Comparison of ENCODE assay signal across 8 cellular contexts in the genomic region with DNA sequence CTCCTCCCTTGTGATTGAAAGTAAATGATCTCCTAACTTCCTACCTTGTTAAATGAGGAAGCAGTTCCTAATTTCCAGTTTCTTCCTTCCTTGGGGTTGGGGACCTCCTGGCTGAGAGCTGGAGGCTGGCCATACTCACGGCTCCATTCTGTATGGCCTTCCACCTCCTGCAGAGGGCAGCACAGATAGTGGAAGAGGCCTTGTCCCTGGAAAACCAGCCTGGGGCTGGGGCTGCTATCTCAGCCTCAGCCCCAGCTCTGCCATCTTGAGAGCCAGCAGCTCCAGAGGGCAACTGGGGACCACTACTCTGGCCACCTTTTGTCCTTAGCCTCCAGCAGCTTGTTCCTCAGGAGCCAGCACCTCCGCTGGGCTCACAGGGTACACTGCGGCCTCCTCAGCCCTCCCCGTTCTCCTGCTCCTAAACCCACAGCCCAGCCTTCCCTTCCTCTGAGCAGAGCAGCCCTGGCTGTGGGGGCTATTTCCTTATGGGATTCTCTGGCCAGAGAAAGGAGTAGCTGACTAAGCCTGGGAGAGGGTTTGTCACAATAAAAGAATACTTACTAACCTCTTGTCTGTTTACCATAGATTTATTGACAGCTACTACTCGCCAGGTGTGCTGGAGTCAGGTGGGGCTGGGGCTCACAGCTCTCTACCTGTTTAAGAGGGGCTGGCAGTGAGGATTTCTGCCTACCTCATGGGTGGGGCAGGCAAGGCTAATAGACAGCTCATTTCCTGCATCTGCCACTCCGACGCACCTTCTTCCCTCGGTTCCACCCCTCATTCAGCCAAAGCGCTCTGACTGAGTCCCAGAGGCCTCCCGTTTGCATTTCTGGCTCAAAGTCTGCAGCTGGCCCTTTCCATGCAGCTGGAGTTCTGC. TPM values are rescaled to one million over a fixed set of nuclear protein-coding genes. Genes with fewer than 3 reads are reported as not detected.
DNase-seq lines count a peak whose midpoint lies in the region; ATAC-seq and TF ChIP-seq lines count a peak whose summit lies in the region.

No MANE protein-coding gene starts in this region.

- ATAC-seq in GM23338: peak; percentile 97
- peak; percentile 89 to 96 (median 94) for ATAC-seq in right lobe of liver
- no peak for ATAC-seq in HG03280 (IDR thresholded peaks at IDR 0.05; ENCODE audit: unreplicated experiment)

- H3K27ac Mint-ChIP-seq in GM23338: no peak overlapping the region

- H3K27me3 Mint-ChIP-seq in GM23338 (ENCODE audit: insufficient read depth, low read depth, poor library complexity): peaks cover 9% of the 10 kb centered on the region

- intact Hi-C loops in colonic mucosa (cut with DNase I) (no loop called here), right lobe of liver (cut with DNase I) (loop anchor here in 1 of 2 donors (10.0 kb wide), 1 partner anchor 149 kb away; a partner anchor contains a TSS)

- H3K4me1 ChIP-seq in GM23338 (ENCODE audit: insufficient read depth) (peaks cover 4% of the 10 kb centered on the region; the same call in 1 of the 2 replicates), colonic mucosa (peaks cover 12% of the 10 kb centered on the region), right lobe of liver (peaks cover 0 to under 1% (median 0%) of the 10 kb centered on the region in 4 donors)

- H3K9me2 ChIP-seq in GM23338 (ENCODE audit: insufficient read depth): no peaks in the 10 kb centered on the region

- H2AFZ ChIP-seq in GM23338: no peak overlapping the region

- peaks cover 4% of the 10 kb centered on the region for H3K4me1 Mint-ChIP-seq in GM23338

- no peaks in the 10 kb centered on the region for H3K9me3 Mint-ChIP-seq in GM23338

- H3K36me3 Mint-ChIP-seq in GM23338 (ENCODE audit: low read depth): peaks cover 24% of the 10 kb centered on the region

- H3F3A ChIP-seq in GM23338 (replicated peaks; ENCODE audit: low read depth): no peaks in the 10 kb centered on the region

- TF ChIP-seq CTCF in GM23338 (conservative IDR thresholded peaks at IDR 0.05; ENCODE audit: low read depth in 2 of 2): peak; percentile 83 to 92
- TF ChIP-seq CTCF in colonic mucosa (IDR thresholded peaks at IDR 0.05): peak; percentile 72
- peak; percentile 73 to 87 (median 84) for TF ChIP-seq CTCF in right lobe of liver (IDR thresholded peaks at IDR 0.05)

- WGBS in right lobe of liver (ENCODE audit: insufficient coverage, low coverage, low lambda C conversion rate, missing lambda C conversion rate): 65% methylated on average over 6 of the region's 10 CpGs

- H3K9me3 ChIP-seq in colonic mucosa (no peaks in the 10 kb centered on the region), right lobe of liver (no peaks in the 10 kb centered on the region)

- peak; percentile 85 for DNase-seq in AG20443 (ENCODE audit: low spot score)
- DNase-seq in GM23338 (ENCODE audit: low spot score): peak; percentile 90
- peak; percentile 43 for DNase-seq in NCI-H345 (lab: John Stamatoyannopoulos, UW)
- peak; percentile 35 for DNase-seq in activated CD4-positive, alpha-beta T cell treated with anti-CD3 and anti-CD28 coated beads for 1 hour
- DNase-seq in colonic mucosa: peak; percentile 83
- peak in 2 of 3 donors; percentile 67 to 69 for DNase-seq in right lobe of liver
- peak; percentile 38 for DNase-seq in stimulated activated CD8-positive, alpha-beta memory T cell treated with anti-CD3 and anti-CD28 coated beads, Interleukin-15, amount 100 ng/mL, for 1 hour (ENCODE audit: low read depth)

- peaks cover 6% of the 10 kb centered on the region; the same call in 1 of the 2 replicates for H3K79me2 ChIP-seq in GM23338 (replicated peaks; ENCODE audit: insufficient read depth)

- H4K20me1 ChIP-seq in GM23338 (replicated peaks; ENCODE audit: insufficient read depth): no peaks in the 10 kb centered on the region

- peak overlapping the region; percentile 49 to 67 for H3K9ac ChIP-seq in colonic mucosa (ENCODE audit: low read depth in 2 of 2, low read length in 2 of 2)

- H3K4me3 ChIP-seq in GM23338 (no peak overlapping the region), colonic mucosa (no peak overlapping the region), right lobe of liver (no peak overlapping the region)

- H3K27me3 ChIP-seq in GM23338 (ENCODE audit: insufficient read depth) (no peaks in the 10 kb centered on the region), colonic mucosa (no peaks in the 10 kb centered on the region), right lobe of liver (no peaks in the 10 kb centered on the region)

- H3K4me3 Mint-ChIP-seq in GM23338: no peak overlapping the region

- H3K36me3 ChIP-seq in GM23338 (ENCODE audit: insufficient read depth) (no peaks in the 10 kb centered on the region), colonic mucosa (no peaks in the 10 kb centered on the region), right lobe of liver (peaks cover 0 to 6% (median 0%) of the 10 kb centered on the region in 4 donors)

- TF ChIP-seq POLR2A in right lobe of liver (IDR thresholded peaks at IDR 0.05): no peak

- no peak overlapping the region for H3K4me2 ChIP-seq in GM23338

- H3K27ac ChIP-seq in GM23338 (ENCODE audit: low read depth) (peak overlapping the region; percentile 53; the same call in 1 of the 2 replicates), colonic mucosa (peak overlapping the region; percentile 74), right lobe of liver (peak overlapping the region in 1 of 3 donors; percentile 9)

TF ChIP-seq in GM23338, 12 proteins besides CTCF, POLR2A, EP300 and RAD21:
- TF ChIP-seq ZNF331 (CRISPR knock-in tag; IDR thresholded peaks at IDR 0.05; ENCODE audit: low read depth) (no peak), EZH2 (IDR thresholded peaks at IDR 0.05; ENCODE audit: low read depth, unreplicated experiment) (no peak), NANOG (IDR thresholded peaks at IDR 0.05; ENCODE audit: borderline replicate concordance) (no peak), EZH2phosphoT487 (IDR thresholded peaks at IDR 0.05; ENCODE audit: unreplicated experiment) (no peak), ZNF114 (CRISPR knock-in tag; IDR thresholded peaks at IDR 0.05) (no peak)
- TF ChIP-seq, protein P1, sequence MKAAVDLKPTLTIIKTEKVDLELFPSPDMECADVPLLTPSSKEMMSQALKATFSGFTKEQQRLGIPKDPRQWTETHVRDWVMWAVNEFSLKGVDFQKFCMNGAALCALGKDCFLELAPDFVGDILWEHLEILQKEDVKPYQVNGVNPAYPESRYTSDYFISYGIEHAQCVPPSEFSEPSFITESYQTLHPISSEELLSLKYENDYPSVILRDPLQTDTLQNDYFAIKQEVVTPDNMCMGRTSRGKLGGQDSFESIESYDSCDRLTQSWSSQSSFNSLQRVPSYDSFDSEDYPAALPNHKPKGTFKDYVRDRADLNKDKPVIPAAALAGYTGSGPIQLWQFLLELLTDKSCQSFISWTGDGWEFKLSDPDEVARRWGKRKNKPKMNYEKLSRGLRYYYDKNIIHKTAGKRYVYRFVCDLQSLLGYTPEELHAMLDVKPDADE (IDR thresholded peaks at IDR 0.05): no peak

RNA-seq across cellular contexts. Expression of a gene that starts 6.3 kb away (rescaled TPM):
- 4.7 and 7.7 TPM in 2 replicates for total RNA-seq in GM23338 (2014; rRNA removed; shearing (Covaris generic))
- polyA plus RNA-seq in GM23338 (2016; fragmentation: Nextera tagmentation; extraction: Ambion mirVana): 8.1 and 8.2 TPM in 2 replicates
- total RNA-seq in colonic mucosa (10 to 100 TPM; 20.3 to 27.0 TPM), right lobe of liver (1 to 10 TPM; 3.4 to 7.2 (median 5.9) TPM)

RNA-seq across cellular contexts. Expression of a gene that starts 6.3 kb away (rescaled TPM):
- 249 and 274 TPM in 2 replicates for total RNA-seq in GM23338 (2014; rRNA removed; shearing (Covaris generic))
- 224 and 228 TPM in 2 replicates for polyA plus RNA-seq in GM23338 (2016; fragmentation: Nextera tagmentation; extraction: Ambion mirVana)
- total RNA-seq in colonic mucosa (100 to 1,000 TPM; 142 to 264 TPM), right lobe of liver (100 to 1,000 TPM in 2 of 6 experiments, 10 to 100 TPM in 4; 67.5 to 130 (median 71.9) TPM)

RNA-seq across cellular contexts. Expression of a gene that starts 7.0 kb away (rescaled TPM):
- total RNA-seq in GM23338 (2014; rRNA removed; shearing (Covaris generic)): not detected in 2 replicates
- polyA plus RNA-seq in GM23338 (2016; fragmentation: Nextera tagmentation; extraction: Ambion mirVana): 0.21 and 0.42 TPM in 2 replicates
- total RNA-seq in colonic mucosa: not detected
- total RNA-seq in right lobe of liver: not detected

RNA-seq across cellular contexts. Expression of a gene that starts 10.4 kb away (rescaled TPM):
- 3.5 and 3.8 TPM in 2 replicates for total RNA-seq in GM23338 (2014; rRNA removed; shearing (Covaris generic))
- polyA plus RNA-seq in GM23338 (2016; fragmentation: Nextera tagmentation; extraction: Ambion mirVana): 1.7 and 2.5 TPM in 2 replicates
- total RNA-seq in colonic mucosa (1 to 10 TPM; 1.8 to 4.3 TPM), right lobe of liver (under 1 TPM; 0.27 to 0.87 (median 0.41) TPM)

RNA-seq across cellular contexts. Expression of a gene that starts 15.5 kb away (rescaled TPM):
- 8.6 and 8.7 TPM in 2 replicates for total RNA-seq in GM23338 (2014; rRNA removed; shearing (Covaris generic))
- 35.2 and 39.7 TPM in 2 replicates for polyA plus RNA-seq in GM23338 (2016; fragmentation: Nextera tagmentation; extraction: Ambion mirVana)
- total RNA-seq in colonic mucosa (1 to 10 TPM; 2.8 to 5.1 TPM), right lobe of liver (1 to 10 TPM in 2 of 6 experiments, under 1 TPM in 4; 0.56 to 1.3 (median 0.68) TPM)

Comparison
In these comparisons a context has a peak if more than half of its experiments do, and no peak if none do; other contexts are left out.
1. DNase-seq: peak in every context shown above with its lines; median percentile 90 in GM23338; 85 in AG20443; 83 in colonic mucosa; 68 in right lobe of liver; 43 in NCI-H345; 38 in stimulated activated CD8-positive, alpha-beta memory T cell treated with anti-CD3 and anti-CD28 coated beads, Interleukin-15, amount 100 ng/mL, for 1 hour; 35 in activated CD4-positive, alpha-beta T cell treated with anti-CD3 and anti-CD28 coated beads for 1 hour.